ENCODE assay signal across 16 cellular contexts in genomic region chrX:139077303-139078131, GRCh38.
DNase-seq lines count a peak whose midpoint lies in the region; ATAC-seq, FAIRE-seq and TF ChIP-seq lines count a peak whose summit lies in the region.
"Had no signal": no experiment of that assay in that cellular context is flagged by ENCODE, and none has a peak within 500 bp of the region (broad histone marks: within the 10 kb centered on the region; RNA-seq: fewer than 3 reads in every experiment).

No MANE protein-coding gene starts in this region.

- no peak overlapping the region for H4K91ac ChIP-seq in IMR-90 (ENCODE audit: insufficient read depth, low read depth, low read length)

- H3K56ac ChIP-seq in IMR-90 (ENCODE audit: extremely low read depth, insufficient read depth, low read length): no peak overlapping the region

- H2BK15ac ChIP-seq in IMR-90 (ENCODE audit: low read depth, low read length): no peak overlapping the region

- H3K18ac ChIP-seq in IMR-90 (ENCODE audit: low read depth, low read length): no peak overlapping the region

- no TSS peak for BruUV-seq in IMR-90 (replicated peaks; lab: Mats Ljungman, UMichigan)

- TF ChIP-seq CTCF in AG10803 (conservative IDR thresholded peaks at IDR 0.05; ENCODE audit: low read length): no peak
- TF ChIP-seq CTCF in IMR-90 (conservative IDR thresholded peaks at IDR 0.05; ENCODE audit: low read depth, low read length): no peak
- TF ChIP-seq CTCF in bronchial epithelial cell (IDR thresholded peaks at IDR 0.05; ENCODE audit: insufficient read depth, low read length, severe bottlenecking): no peak

- H3K27ac ChIP-seq in IMR-90 (ENCODE audit: insufficient read depth, low read length): no peak overlapping the region
- H3K27ac ChIP-seq: parathyroid adenoma had no signal

- no peak for FAIRE-seq in bronchial epithelial cell (lab: Jason Lieb, UNC)
- FAIRE-seq: GM12878 had no signal

- no peak overlapping the region for H2AK9ac ChIP-seq in IMR-90 (replicated peaks; ENCODE audit: low read depth, low read length, poor library complexity)

- H3K9me3 ChIP-seq in IMR-90 (ENCODE audit: control insufficient read depth, insufficient read depth, low read length): no peaks in the 10 kb centered on the region
- H3K9me3 ChIP-seq: BE2C had no signal

- H3K9me1 ChIP-seq in IMR-90 (ENCODE audit: insufficient read depth, low read length): no peaks in the 10 kb centered on the region

- H2BK20ac ChIP-seq in IMR-90 (ENCODE audit: low read depth, low read length): no peak overlapping the region

- no CpG with 5 or more reads among the region's 5 CpGs for WGBS in IMR-90 (ENCODE audit: extremely low coverage in 2 of 2, insufficient read length in 1 of 2), 2 experiments

- H3K14ac ChIP-seq in IMR-90 (replicated peaks; ENCODE audit: low read depth, low read length): no peak overlapping the region

- no peaks in the 10 kb centered on the region for H3K27me3 ChIP-seq in IMR-90 (ENCODE audit: control insufficient read depth, insufficient read depth, low read length)
- H3K27me3 ChIP-seq in bronchial epithelial cell (ENCODE audit: control insufficient read depth, insufficient read depth, low read length): no peaks in the 10 kb centered on the region
- H3K27me3 ChIP-seq: BE2C had no signal

- no peak overlapping the region for H3K23ac ChIP-seq in IMR-90 (ENCODE audit: low read depth, low read length)

- H2AK5ac ChIP-seq in IMR-90 (ENCODE audit: low read depth, low read length): no peak overlapping the region

- H2BK120ac ChIP-seq in IMR-90 (ENCODE audit: low read depth, low read length): no peak overlapping the region

- H4K20me1 ChIP-seq in IMR-90 (ENCODE audit: insufficient read depth, low read length): no peaks in the 10 kb centered on the region

- H3K36me3 ChIP-seq in IMR-90 (ENCODE audit: control insufficient read depth, insufficient read depth, low read length): no peaks in the 10 kb centered on the region
- no peaks in the 10 kb centered on the region for H3K36me3 ChIP-seq in bronchial epithelial cell (ENCODE audit: control insufficient read depth, insufficient read depth, low read length)
- H3K36me3 ChIP-seq: BE2C had no signal

- no peak overlapping the region for H4K8ac ChIP-seq in IMR-90 (ENCODE audit: low read depth in 2 of 2, low read length in 2 of 2)

- H4K5ac ChIP-seq in IMR-90 (ENCODE audit: low read depth, low read length): no peak overlapping the region

- no peak overlapping the region for H3K9ac ChIP-seq in IMR-90 (ENCODE audit: low read depth, low read length)
- H3K9ac ChIP-seq: parathyroid adenoma had no signal

- ATAC-seq in IMR-90 (ENCODE audit: low read depth): peak; percentile 53
- ATAC-seq: GM12878 had no signal

- in situ Hi-C loops in IMR-90 (cut with MboI; ENCODE audit: low sequenced_read_pairs): no loop called here

- CTCF ChIA-PET in IMR-90 (lab: Yijun Ruan, JAX): no interaction called here

- no peak for TF ChIP-seq POLR2A in IMR-90 (IDR thresholded peaks at IDR 0.05; ENCODE audit: low read depth, low read length)

- no peaks in the 10 kb centered on the region for H3K4me1 ChIP-seq in IMR-90 (ENCODE audit: control insufficient read depth, insufficient read depth, low read length)
- H3K4me1 ChIP-seq: BE2C, parathyroid adenoma had no signal

- intact Hi-C loops in IMR-90 (cut with micrococcal nuclease): no loop called here

- no peak overlapping the region for H3K4me2 ChIP-seq in IMR-90 (ENCODE audit: low read depth, low read length)

- POLR2A ChIA-PET in IMR-90 (lab: Charles Lee; ENCODE audit: unreplicated experiment): no interaction called here

- H3K4me3 ChIP-seq in AG10803 (ENCODE audit: low read length) (no peak overlapping the region), IMR-90 (ENCODE audit: insufficient read depth, low read depth, low read length) (no peak overlapping the region), bronchial epithelial cell (ENCODE audit: low read depth, low read length) (no peak overlapping the region)
- H3K4me3 ChIP-seq: GM12878 had no signal

- H3K79me1 ChIP-seq in IMR-90 (ENCODE audit: low read depth in 1 of 2, low read length in 2 of 2): no peaks in the 10 kb centered on the region

- TF ChIP-seq RAD21 in IMR-90 (IDR thresholded peaks at IDR 0.05; ENCODE audit: low read length): no peak

- H2BK5ac ChIP-seq in IMR-90 (ENCODE audit: low read depth, low read length, poor library complexity, severe bottlenecking): no peak overlapping the region

- no peak overlapping the region for H3K4ac ChIP-seq in IMR-90 (ENCODE audit: low read depth, low read length)

- dilution Hi-C loops in IMR-90 (cut with HindIII; ENCODE audit: low sequenced_read_pairs, unreplicated experiment): no loop called here

- H2AFZ ChIP-seq in IMR-90 (replicated peaks; ENCODE audit: low read length, poor library complexity): no peak overlapping the region
- H2AFZ ChIP-seq: parathyroid adenoma had no signal

- DNase-seq in AG10803 (ENCODE audit: low read depth) (peak; percentile 79), IMR-90 (no peak), bronchial epithelial cell (ENCODE audit: low read depth) (peak; percentile 88), myocyte (ENCODE audit: low read depth) (peak; percentile 40), SKM-1 (lab: John Stamatoyannopoulos, UW; ENCODE audit: unreplicated experiment) (no peak), islet precursor cell (no peak), NCI-H526 treated with DMSO at 0.1 percent for 48 hours (lab: John Stamatoyannopoulos, UW) (no peak), glomerular visceral epithelial cell (ENCODE audit: extremely low spot score) (no peak)
- DNase-seq: activated CD4-positive, alpha-beta T cell treated with anti-CD3 and anti-CD28 coated beads, Interleukin-2, amount 10 ng/mL, durations not matched to agents 24 days and 14 days; activated T-cell treated with anti-CD3 and anti-CD28 coated beads, Interleukin-2, amount 50 U/mL, for 1 hour; BE2C; DND-41; NCI-H345; OCI-M1 had no signal

TF ChIP-seq in IMR-90, 13 proteins besides CTCF, POLR2A, EP300 and RAD21:
- TF ChIP-seq USF2 (IDR thresholded peaks at IDR 0.05; ENCODE audit: low read depth, low read length): no peak
- no peak for TF ChIP-seq RCOR1 (IDR thresholded peaks at IDR 0.05; ENCODE audit: insufficient replicate concordance, low read length)

Comparison
In these comparisons a context has a peak if more than half of its experiments do, and no peak if none do; other contexts are left out.
1. DNase-seq: peak in AG10803 (single experiment), bronchial epithelial cell (single experiment) and myocyte (single experiment); none in IMR-90 (single experiment), SKM-1 (single experiment), islet precursor cell (single experiment), NCI-H526 treated with DMSO at 0.1 percent for 48 hours (single experiment) and glomerular visceral epithelial cell (single experiment).